8 cellular contexts compared by ENCODE assay signal in the genomic region with DNA sequence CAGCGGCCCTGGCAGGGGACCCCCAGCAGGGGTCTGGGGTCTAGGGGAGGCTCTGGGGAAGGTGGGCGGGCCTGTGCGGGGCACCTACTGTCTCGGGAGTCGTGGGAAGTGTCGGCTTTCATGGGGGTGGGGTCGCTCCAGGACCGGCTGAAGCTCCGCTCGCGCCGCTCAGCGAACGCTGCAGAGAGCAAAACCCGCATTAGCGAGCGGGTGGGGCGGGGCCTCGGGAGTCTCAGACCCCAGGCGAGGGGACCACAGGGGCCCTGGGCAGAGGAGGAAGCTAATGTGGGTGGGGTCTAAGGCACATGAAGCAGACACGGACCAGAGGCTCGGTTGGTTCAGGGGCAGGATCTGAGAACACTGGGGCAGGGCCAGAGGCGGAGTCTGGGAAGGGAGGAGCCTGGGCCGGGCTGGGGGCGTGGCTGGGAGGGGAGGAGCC. TPM values are rescaled to one million over a fixed set of nuclear protein-coding genes. Genes with fewer than 3 reads are reported as not detected.
DNase-seq lines count a peak whose midpoint lies in the region; ATAC-seq and TF ChIP-seq lines count a peak whose summit lies in the region.

No MANE protein-coding gene starts in this region.

- peaks cover 10% of the 10 kb centered on the region for H3K36me3 Mint-ChIP-seq in activated CD8-positive, alpha-beta memory T cell treated with anti-CD3 and anti-CD28 coated beads, Interleukin-2, amount 10 ng/mL, durations not matched to agents 7 days and 5 days

- intact Hi-C loops in esophagus squamous epithelium (cut with DNase I) (no loop called here), testis (cut with DNase I; ENCODE audit: low total_unique reads) (no loop called here)

- TF ChIP-seq POLR2A in esophagus squamous epithelium (IDR thresholded peaks at IDR 0.05) = no peak
- TF ChIP-seq POLR2A in testis (IDR thresholded peaks at IDR 0.05) = no peak

- CTCF ChIA-PET in activated CD8-positive, alpha-beta memory T cell treated with anti-CD3 and anti-CD28 coated beads, Interleukin-2, amount 10 ng/mL, durations not matched to agents 7 days and 5 days (lab: Charles Lee) = interaction anchor here (0.9 to 1.1 kb wide), 2 partner anchors 8 to 31 kb away, joined by 3 to 4 read pairs; a partner anchor contains a TSS

- H3K4me1 ChIP-seq in esophagus squamous epithelium (peaks cover 23 to 54% (median 31%) of the 10 kb centered on the region in 3 donors), mucosa of stomach (ENCODE audit: control insufficient read depth, insufficient read depth, low read length) (peaks cover 40% of the 10 kb centered on the region), testis (peaks cover 44% of the 10 kb centered on the region)

- no peaks in the 10 kb centered on the region for H3K27me3 Mint-ChIP-seq in activated CD8-positive, alpha-beta memory T cell treated with anti-CD3 and anti-CD28 coated beads, Interleukin-2, amount 10 ng/mL, durations not matched to agents 7 days and 5 days

- TF ChIP-seq CTCF in esophagus squamous epithelium (IDR thresholded peaks at IDR 0.05) (no peak), testis (IDR thresholded peaks at IDR 0.05) (no peak)

- H3K9me3 ChIP-seq in esophagus squamous epithelium (no peaks in the 10 kb centered on the region), mucosa of stomach (ENCODE audit: control insufficient read depth, low read length) (no peaks in the 10 kb centered on the region), testis (no peaks in the 10 kb centered on the region)

- peak overlapping the region; percentile 30 to 61 (median 48) for H3K4me3 ChIP-seq in esophagus squamous epithelium
- H3K4me3 ChIP-seq in mucosa of stomach (ENCODE audit: low read length) = no peak overlapping the region
- peak overlapping the region in 1 of 2 donors; percentile 45 for H3K4me3 ChIP-seq in testis

- H3K27ac ChIP-seq in esophagus squamous epithelium (peak overlapping the region in 2 of 4 donors; percentile 36), testis (no peak overlapping the region)

- H3K36me3 ChIP-seq in esophagus squamous epithelium (peaks cover 0 to 42% (median 5%) of the 10 kb centered on the region in 3 donors), mucosa of stomach (ENCODE audit: control insufficient read depth, insufficient read depth, low read length) (no peaks in the 10 kb centered on the region), testis (ENCODE audit: low read depth, missing control alignments) (no peaks in the 10 kb centered on the region)

- H3K4me3 Mint-ChIP-seq in activated CD8-positive, alpha-beta memory T cell treated with anti-CD3 and anti-CD28 coated beads, Interleukin-2, amount 10 ng/mL, durations not matched to agents 7 days and 5 days = no peak overlapping the region

- WGBS in esophagus squamous epithelium, 2 donors = no CpG with 5 or more reads among the region's 25 CpGs
- WGBS in testis, 2 donors = 44 to 58% methylated on average over 21 to 25 of the region's 25 CpGs

- H3K9ac ChIP-seq in mucosa of stomach (ENCODE audit: low read length) = peak overlapping the region; percentile 43

- no peak overlapping the region for H3K27ac Mint-ChIP-seq in activated CD8-positive, alpha-beta memory T cell treated with anti-CD3 and anti-CD28 coated beads, Interleukin-2, amount 10 ng/mL, durations not matched to agents 7 days and 5 days

- DNase-seq in DMS53 (lab: John Stamatoyannopoulos, UW) = peak; percentile 55
- no peak for DNase-seq in DMS53 treated with DMSO at 0.1 percent for 48 hours (lab: John Stamatoyannopoulos, UW; ENCODE audit: unreplicated experiment)
- peak; percentile 35 for DNase-seq in NCI-H2029 (lab: John Stamatoyannopoulos, UW)
- peak; percentile 72 for DNase-seq in activated CD8-positive, alpha-beta memory T cell treated with anti-CD3 and anti-CD28 coated beads, Interleukin-2, amount 10 ng/mL, durations not matched to agents 7 days and 5 days
- DNase-seq in esophagus squamous epithelium (lab: John Stamatoyannopoulos, UW) = no peak
- DNase-seq in testis = peak; percentile 75

- peak; percentile 65 for ATAC-seq in activated CD8-positive, alpha-beta memory T cell treated with anti-CD3 and anti-CD28 coated beads, Interleukin-2, amount 10 ng/mL, durations not matched to agents 7 days and 5 days
- ATAC-seq in HG02571 (IDR thresholded peaks at IDR 0.05; ENCODE audit: unreplicated experiment) = no peak

- H3K4me1 Mint-ChIP-seq in activated CD8-positive, alpha-beta memory T cell treated with anti-CD3 and anti-CD28 coated beads, Interleukin-2, amount 10 ng/mL, durations not matched to agents 7 days and 5 days = peaks cover 24% of the 10 kb centered on the region

- no peaks in the 10 kb centered on the region for H3K9me3 Mint-ChIP-seq in activated CD8-positive, alpha-beta memory T cell treated with anti-CD3 and anti-CD28 coated beads, Interleukin-2, amount 10 ng/mL, durations not matched to agents 7 days and 5 days (ENCODE audit: low read depth)

- H3K27me3 ChIP-seq in esophagus squamous epithelium (no peaks in the 10 kb centered on the region), mucosa of stomach (ENCODE audit: control insufficient read depth, insufficient read depth, low read length) (no peaks in the 10 kb centered on the region), testis (no peaks in the 10 kb centered on the region)

RNA-seq across cellular contexts. Expression of a gene that starts 5.5 kb away (rescaled TPM):
- total RNA-seq in activated CD8-positive, alpha-beta memory T cell treated with anti-CD3 and anti-CD28 coated beads, Interleukin-2, amount 10 ng/mL, durations not matched to agents 7 days and 5 days = 10 to 100 TPM; 35.8 to 42.1 TPM
- 10 to 100 TPM; 16.2 to 38.1 (median 20.6) TPM for total RNA-seq in esophagus squamous epithelium
- total RNA-seq in testis = 100 to 1,000 TPM in 1 of 2 donors, 10 to 100 TPM in 1; 81.7 to 105 TPM
- polyA plus RNA-seq in testis (ENCODE audit: insufficient read depth, low read depth, low replicate concordance) = 42.5 TPM

RNA-seq across cellular contexts. Expression of a gene that starts 12.5 kb away (rescaled TPM):
- total RNA-seq in activated CD8-positive, alpha-beta memory T cell treated with anti-CD3 and anti-CD28 coated beads, Interleukin-2, amount 10 ng/mL, durations not matched to agents 7 days and 5 days = not detected
- not detected for total RNA-seq in esophagus squamous epithelium
- total RNA-seq in testis = 1 to 10 TPM; 2.0 to 2.2 TPM
- polyA plus RNA-seq in testis (ENCODE audit: insufficient read depth, low read depth, low replicate concordance) = 0.37 TPM

RNA-seq across cellular contexts. Expression of a gene that starts 30.5 kb away (rescaled TPM):
- under 1 TPM; 0.30 to 0.53 TPM for total RNA-seq in activated CD8-positive, alpha-beta memory T cell treated with anti-CD3 and anti-CD28 coated beads, Interleukin-2, amount 10 ng/mL, durations not matched to agents 7 days and 5 days
- 1 to 10 TPM; 2.1 to 7.4 (median 4.8) TPM for total RNA-seq in esophagus squamous epithelium
- total RNA-seq in testis = 1 to 10 TPM; 4.6 to 8.0 TPM
- 2.5 TPM for polyA plus RNA-seq in testis (ENCODE audit: insufficient read depth, low read depth, low replicate concordance)

RNA-seq across cellular contexts. Expression of a gene that starts 30.7 kb away (rescaled TPM):
- 10 to 100 TPM in 1 of 2 experiments, 1 to 10 TPM in 1; 9.2 to 19.8 TPM for total RNA-seq in activated CD8-positive, alpha-beta memory T cell treated with anti-CD3 and anti-CD28 coated beads, Interleukin-2, amount 10 ng/mL, durations not matched to agents 7 days and 5 days
- total RNA-seq in esophagus squamous epithelium (10 to 100 TPM in 2 of 4 donors, 1 to 10 TPM in 2; 2.8 to 16.8 (median 9.1) TPM), testis (10 to 100 TPM; 15.5 to 24.5 TPM)
- 8.9 TPM for polyA plus RNA-seq in testis (ENCODE audit: insufficient read depth, low read depth, low replicate concordance)

Comparison
In these comparisons a context has a peak if more than half of its experiments do, and no peak if none do; other contexts are left out.
1. DNase-seq: peak in DMS53 (single experiment), NCI-H2029 (single experiment), activated CD8-positive, alpha-beta memory T cell treated with anti-CD3 and anti-CD28 coated beads, Interleukin-2, amount 10 ng/mL, durations not matched to agents 7 days and 5 days (single experiment) and testis (single experiment); none in DMS53 treated with DMSO at 0.1 percent for 48 hours (single experiment) and esophagus squamous epithelium (single experiment).